Comparison of ENCODE assay signal across 8 cellular contexts in genomic region chr19:18006895-18007604, GRCh38. TPM values are rescaled to one million over a fixed set of nuclear protein-coding genes. Genes with fewer than 3 reads are reported as not detected.
DNase-seq lines count a peak whose midpoint lies in the region; ATAC-seq and TF ChIP-seq lines count a peak whose summit lies in the region.

No MANE protein-coding gene starts in this region.

- TF ChIP-seq CTCF in coronary artery (IDR thresholded peaks at IDR 0.05) = peak; percentile 91

- peak; percentile 53 for ATAC-seq in HG02759 (IDR thresholded peaks at IDR 0.05; ENCODE audit: unreplicated experiment)
- peak; percentile 89 for ATAC-seq in left lobe of liver
- ATAC-seq in GM21723 (IDR thresholded peaks at IDR 0.05; ENCODE audit: unreplicated experiment) = no peak

- H3K4me3 ChIP-seq in coronary artery = peak overlapping the region; percentile 83

- DNase-seq in GDM1 (lab: John Stamatoyannopoulos, UW) (peak; percentile 61), NCI-H2227 (lab: John Stamatoyannopoulos, UW; ENCODE audit: unreplicated experiment) (peak; percentile 81), coronary artery (ENCODE audit: low spot score) (peak; percentile 90), left lobe of liver (ENCODE audit: low spot score) (peak; percentile 88)
- peak; percentile 86 for DNase-seq in activated CD4-positive, alpha-beta T cell treated with anti-CD3 and anti-CD28 coated beads for 48 hours
- peak; percentile 84 to 86 for DNase-seq in stimulated activated CD4-positive, alpha-beta T cell treated with anti-CD3 and anti-CD28 coated beads, Interleukin-2, amount 100 ng/mL, for 24 hours

- H3K27ac ChIP-seq in coronary artery = peak overlapping the region; percentile 87 to 94

RNA-seq across cellular contexts. Expression of gene ARRDC2, which starts 0.9 kb away (rescaled TPM):
- 6.3 TPM for total RNA-seq in left lobe of liver

RNA-seq across cellular contexts. Expression of gene KCNN1, which starts 40.1 kb away (rescaled TPM):
- total RNA-seq in left lobe of liver = not detected
